23 cellular contexts compared by ENCODE assay signal in genomic region chr22:34454598-34454997, GRCh38.
A peak's percentile ranks its signal among the peaks of the same experiment; 100 is the strongest.
DNase-seq lines count a peak whose midpoint lies in the region; ATAC-seq and TF ChIP-seq lines count a peak whose summit lies in the region.
"Had no signal": no experiment of that assay in that cellular context is flagged by ENCODE, and none has a peak within 500 bp of the region (broad histone marks: within the 10 kb centered on the region; RNA-seq: fewer than 3 reads in every experiment).

No MANE protein-coding gene starts in this region.

- 56 to 59% methylated on average over 2 of the region's 2 CpGs for WGBS in upper lobe of left lung, 2 donors

- no peak overlapping the region for H3K27ac ChIP-seq in upper lobe of left lung
- H3K27ac ChIP-seq: 22Rv1; A549; BLaER1 treated with 17β-estradiol and CSF1 and Interleukin-3, amounts not matched to agents 10 nM and 100 nM had no signal

- no peaks in the 10 kb centered on the region for H3K4me1 ChIP-seq in upper lobe of left lung
- H3K4me1 ChIP-seq: A549; BE2C; BLaER1 treated with 17β-estradiol and CSF1 and Interleukin-3, amounts not matched to agents 10 nM and 100 nM; HAP-1 had no signal

- peaks cover 7% of the 10 kb centered on the region for H3K9me3 Mint-ChIP-seq in mesothelial cell of epicardium

- ATAC-seq in upper lobe of left lung (ENCODE audit: low FRiP score in 2 of 2) (no peak), HG03045 (IDR thresholded peaks at IDR 0.05; ENCODE audit: unreplicated experiment) (no peak)
- ATAC-seq: A549, GM23338 had no signal

- no peak overlapping the region for H3K4me3 ChIP-seq in upper lobe of left lung
- H3K4me3 ChIP-seq: A549; BLaER1 treated with 17β-estradiol and CSF1 and Interleukin-3, amounts not matched to agents 10 nM and 100 nM; GM23338; HAP-1 had no signal

- no peak for TF ChIP-seq POLR2A in upper lobe of left lung (IDR thresholded peaks at IDR 0.05)

- TF ChIP-seq CTCF in mesothelial cell of epicardium (IDR thresholded peaks at IDR 0.05; ENCODE audit: unreplicated experiment) (no peak), upper lobe of left lung (IDR thresholded peaks at IDR 0.05) (no peak)

- H3K27me3 ChIP-seq in upper lobe of left lung = no peaks in the 10 kb centered on the region
- H3K27me3 ChIP-seq: BE2C; BLaER1 treated with 17β-estradiol and CSF1 and Interleukin-3, amounts not matched to agents 10 nM and 100 nM had no signal

- no peaks in the 10 kb centered on the region for H3K36me3 ChIP-seq in upper lobe of left lung
- H3K36me3 ChIP-seq: BE2C; BLaER1 treated with 17β-estradiol and CSF1 and Interleukin-3, amounts not matched to agents 10 nM and 100 nM; HAP-1 had no signal

- DNase-seq in D341Med (ENCODE audit: low spot score) (peak; percentile 43), NCI-H524 treated with DMSO at 0.1 percent for 48 hours (lab: John Stamatoyannopoulos, UW) (peak; percentile 25), NCI-H82 treated with DMSO at 0.1 percent for 48 hours (lab: John Stamatoyannopoulos, UW; ENCODE audit: unreplicated experiment) (peak; percentile 94), mesothelial cell of epicardium (ENCODE audit: low spot score in 2 of 2, unreplicated experiment in 2 of 2) (no peak), upper lobe of left lung (no peak), A172 (ENCODE audit: low spot score) (no peak), nucleus accumbens (lab: John Stamatoyannopoulos, UW) (no peak)
- DNase-seq: ACHN; AML-193; BE2C; Calu3; CD4-positive, alpha-beta T cell; COR-L47; DMS153; DND-41; HFFc6 had no signal

- TF ChIP-seq EP300 in upper lobe of left lung (IDR thresholded peaks at IDR 0.05) = no peak

- no peaks in the 10 kb centered on the region for H3K9me3 ChIP-seq in upper lobe of left lung
- H3K9me3 ChIP-seq: A549; BE2C; BLaER1 treated with 17β-estradiol and CSF1 and Interleukin-3, amounts not matched to agents 10 nM and 100 nM; HAP-1 had no signal

- peaks cover 6% of the 10 kb centered on the region for H3K4me1 Mint-ChIP-seq in mesothelial cell of epicardium
- H3K4me1 Mint-ChIP-seq: CD14-positive monocyte, GM23338 had no signal

- no peaks in the 10 kb centered on the region for H3K27me3 Mint-ChIP-seq in mesothelial cell of epicardium (ENCODE audit: low read depth)
- H3K27me3 Mint-ChIP-seq: CD4-positive, alpha-beta T cell had no signal

- no peaks in the 10 kb centered on the region for H3K36me3 Mint-ChIP-seq in mesothelial cell of epicardium
- H3K36me3 Mint-ChIP-seq: CD14-positive monocyte had no signal

- H3K4me3 Mint-ChIP-seq in mesothelial cell of epicardium = no peak overlapping the region
- H3K4me3 Mint-ChIP-seq: CD14-positive monocyte; CD4-positive, alpha-beta T cell; GM23338; HFFc6 had no signal

- H3K27ac Mint-ChIP-seq in mesothelial cell of epicardium = peak overlapping the region; percentile 4
- H3K27ac Mint-ChIP-seq: CD14-positive monocyte; CD4-positive, alpha-beta T cell; GM23338; HFFc6 had no signal

Comparison
In these comparisons a context has a peak if more than half of its experiments do, and no peak if none do; other contexts are left out.
1. DNase-seq: peak in D341Med (single experiment), NCI-H524 treated with DMSO at 0.1 percent for 48 hours (single experiment) and NCI-H82 treated with DMSO at 0.1 percent for 48 hours (single experiment); none in mesothelial cell of epicardium (0 of 2), upper lobe of left lung (0 of 2), A172 (single experiment) and nucleus accumbens (0 of 56).